Comparison of ENCODE assay signal across 8 cellular contexts in genomic region chr1:172826096-172826741, GRCh38.
DNase-seq lines count a peak whose midpoint lies in the region; ATAC-seq, FAIRE-seq and TF ChIP-seq lines count a peak whose summit lies in the region.

No MANE protein-coding gene starts in this region.

- H3K27ac ChIP-seq in CD8-positive, alpha-beta memory T cell (ENCODE audit: low read depth, low read length) = no peak overlapping the region
- H3K27ac ChIP-seq in HepG2 (ENCODE audit: extremely low read length, insufficient read depth, low read length) (no peak overlapping the region), testis (peak overlapping the region; percentile 9 to 41)

- intact Hi-C loops in HepG2 (cut with micrococcal nuclease; ENCODE audit: unreplicated experiment) = loop anchor here (1.0 to 10.0 kb wide), 2 partner anchors 179 to 376 kb away; no protein-coding TSS in a partner anchor
- intact Hi-C loops in testis (cut with DNase I; ENCODE audit: low total_unique reads) = loop anchor here (10.0 kb wide), 1 partner anchor 369 kb away; no protein-coding TSS in a partner anchor

- TF ChIP-seq CTCF in GM20000 (IDR thresholded peaks at IDR 0.05; ENCODE audit: extremely low read depth, missing control alignments) (no peak), HepG2 (CRISPR knock-in tag; IDR thresholded peaks at IDR 0.05) (peak; percentile 72), testis (IDR thresholded peaks at IDR 0.05) (peak; percentile 37 to 62 (median 50))

- no peaks in the 10 kb centered on the region for H3K36me3 ChIP-seq in CD8-positive, alpha-beta memory T cell (ENCODE audit: insufficient read depth, low read length)
- H3K36me3 ChIP-seq in HepG2 (replicated peaks in 1 of 2; ENCODE audit: control insufficient read depth in 1 of 2, insufficient read depth in 2 of 2, low read length in 2 of 2) = no peaks in the 10 kb centered on the region
- no peaks in the 10 kb centered on the region for H3K36me3 ChIP-seq in testis (ENCODE audit: low read depth, missing control alignments)

- no peaks in the 10 kb centered on the region for H3K9me3 Mint-ChIP-seq in CD8-positive, alpha-beta memory T cell

- peaks cover 25% of the 10 kb centered on the region for H3K4me1 ChIP-seq in CD8-positive, alpha-beta memory T cell (ENCODE audit: insufficient read depth, low read length)
- H3K4me1 ChIP-seq in HepG2 (ENCODE audit: insufficient read depth, low read length) (peaks cover 9% of the 10 kb centered on the region), testis (no peaks in the 10 kb centered on the region)

- no peak overlapping the region for H3K4me3 Mint-ChIP-seq in CD8-positive, alpha-beta memory T cell

- in situ Hi-C loops in HepG2 (cut with HindIII; ENCODE audit: extremely low pct_ligation_motif_present, low pct_unique_long_range_greater_than_20kb) = no loop called here

- no peaks in the 10 kb centered on the region for H3K4me1 Mint-ChIP-seq in CD8-positive, alpha-beta memory T cell

- 5% methylated on average over 10 of the region's 10 CpGs for WGBS in HepG2 (ENCODE audit: low lambda C conversion rate)
- WGBS in testis, 2 donors = 48 to 51% methylated on average over 10 of the region's 10 CpGs

- no peak for DNase-seq in CD8-positive, alpha-beta memory T cell
- peak; percentile 15 for DNase-seq in GM20000 (ENCODE audit: low spot score)
- DNase-seq in NOMO-1 treated with DMSO at 0.1 percent for 48 hours (lab: John Stamatoyannopoulos, UW; ENCODE audit: unreplicated experiment) = peak; percentile 33
- peak; percentile 7 for DNase-seq in cerebellum (ENCODE audit: low spot score)
- DNase-seq in HepG2 (ENCODE audit: low spot score) = peak; percentile 21
- DNase-seq in testis = peak; percentile 37
- DNase-seq in activated CD4-positive, alpha-beta T cell treated with anti-CD3 and anti-CD28 coated beads, Interleukin-2, amount 50 U/mL, for 4 hours = no peak

- no peak overlapping the region for H3K27ac Mint-ChIP-seq in CD8-positive, alpha-beta memory T cell

- H3K4me2 ChIP-seq in HepG2 (ENCODE audit: low read depth, low read length) = peak overlapping the region; percentile 54

- no peaks in the 10 kb centered on the region for H3K79me2 ChIP-seq in HepG2 (ENCODE audit: insufficient read depth, low read length)

- H4K20me1 ChIP-seq in HepG2 (ENCODE audit: insufficient read depth, low read length) = no peaks in the 10 kb centered on the region

- POLR2A ChIA-PET in CD8-positive, alpha-beta memory T cell (lab: Charles Lee) = no interaction called here
- POLR2A ChIA-PET in HepG2 (lab: Yijun Ruan, JAX) = interaction anchor here (1.9 kb wide), 1 partner anchor 376 kb away, joined by 6 read pairs; no protein-coding TSS in a partner anchor

- H3K4me3 ChIP-seq in CD8-positive, alpha-beta memory T cell (ENCODE audit: low read length) = peak overlapping the region; percentile 19
- H3K4me3 ChIP-seq in HepG2 (replicated peaks in 1 of 3; ENCODE audit: insufficient read depth in 1 of 3, low read depth in 2 of 3, low read length in 3 of 3) = peak overlapping the region in 2 of 3 experiments; percentile 14 to 46; a peak in 2 of 6 replicates
- no peak overlapping the region for H3K4me3 ChIP-seq in testis

- ATAC-seq in HepG2 (peak; percentile 73), HG02571 (IDR thresholded peaks at IDR 0.05; ENCODE audit: unreplicated experiment) (no peak)

- H2AFZ ChIP-seq in HepG2 (ENCODE audit: low read length) = no peak overlapping the region

- no peak for TF ChIP-seq POLR2A in HepG2 (IDR thresholded peaks at IDR 0.05; ENCODE audit: insufficient read depth in 1 of 2, low read depth in 2 of 2, low read length in 2 of 2)
- TF ChIP-seq POLR2A in testis (IDR thresholded peaks at IDR 0.05) = no peak

- H3K9me3 ChIP-seq in CD8-positive, alpha-beta memory T cell (ENCODE audit: low read length) = no peaks in the 10 kb centered on the region
- no peaks in the 10 kb centered on the region for H3K9me3 ChIP-seq in HepG2 (ENCODE audit: low read length)
- no peaks in the 10 kb centered on the region for H3K9me3 ChIP-seq in testis

- BruUV-seq in HepG2 (replicated peaks; lab: Mats Ljungman, UMichigan) = no TSS peak

- TF ChIP-seq EP300 in HepG2 (IDR thresholded peaks at IDR 0.05; ENCODE audit: low read depth in 2 of 2, low read length in 2 of 2) = no peak
- no peak for TF ChIP-seq EP300 in HepG2 (CRISPR knock-in tag; IDR thresholded peaks at IDR 0.05; ENCODE audit: borderline replicate concordance)

- peak; percentile 81 for FAIRE-seq in HepG2 (lab: Jason Lieb, UNC)

- no peaks in the 10 kb centered on the region for H3K27me3 Mint-ChIP-seq in CD8-positive, alpha-beta memory T cell

- peaks cover 0 to 2% (median 0%) of the 10 kb centered on the region in 3 donors for H3K36me3 Mint-ChIP-seq in CD8-positive, alpha-beta memory T cell

- H3K27me3 ChIP-seq in CD8-positive, alpha-beta memory T cell (ENCODE audit: insufficient read depth, low read length, poor library complexity, severe bottlenecking) = no peaks in the 10 kb centered on the region
- no peaks in the 10 kb centered on the region for H3K27me3 ChIP-seq in HepG2 (ENCODE audit: control insufficient read depth in 1 of 2, insufficient read depth in 2 of 2, low read length in 2 of 2)
- no peaks in the 10 kb centered on the region for H3K27me3 ChIP-seq in testis

- TF ChIP-seq RAD21 in HepG2 (CRISPR knock-in tag; IDR thresholded peaks at IDR 0.05) = peak; percentile 52; the same call in 1 of the 2 replicates

- no peak overlapping the region for H3K9ac ChIP-seq in HepG2 (ENCODE audit: insufficient read depth, low read depth, low read length)

- CTCF ChIA-PET in CD8-positive, alpha-beta memory T cell (lab: Charles Lee) = interaction anchor here (0.7 to 5.2 kb wide), 15 partner anchors 9 to 603 kb away, joined by 3 to 56 read pairs (median 4); partner anchors contain the start of gene TNFSF4
- CTCF ChIA-PET in HepG2 (lab: Yijun Ruan, JAX; ENCODE audit: low intra/inter-chr PET ratio, low total read pairs) = interaction anchor here (1.7 kb wide), 1 partner anchor 376 kb away, joined by 13 read pairs; no protein-coding TSS in a partner anchor

TF ChIP-seq in HepG2, 621 proteins besides CTCF, POLR2A, EP300 and RAD21:
- peak; percentile 86 for TF ChIP-seq STAG1 (CRISPR knock-in tag; IDR thresholded peaks at IDR 0.05)
- TF ChIP-seq ZBTB43 (CRISPR knock-in tag; conservative IDR thresholded peaks at IDR 0.05) = no peak
- TF ChIP-seq ZNF513 (CRISPR knock-in tag; conservative IDR thresholded peaks at IDR 0.05) = no peak
- TF ChIP-seq GLMP (CRISPR knock-in tag; IDR thresholded peaks at IDR 0.05; ENCODE audit: borderline replicate concordance) = no peak
- peak; percentile 71 for TF ChIP-seq SMC3 (IDR thresholded peaks at IDR 0.05; ENCODE audit: low read length)
- TF ChIP-seq ELF3 (CRISPR knock-in tag; IDR thresholded peaks at IDR 0.05) = peak; percentile 82
- peak; percentile 65 for TF ChIP-seq CEBPB (IDR thresholded peaks at IDR 0.05; ENCODE audit: borderline replicate concordance, low read depth, low read length)
- no peak for TF ChIP-seq MAX (IDR thresholded peaks at IDR 0.05)
- TF ChIP-seq ZBTB44 (CRISPR knock-in tag; IDR thresholded peaks at IDR 0.05) = no peak

Comparison
In these comparisons a context has a peak if more than half of its experiments do, and no peak if none do; other contexts are left out.
1. DNase-seq: peak in GM20000 (single experiment), NOMO-1 treated with DMSO at 0.1 percent for 48 hours (single experiment), cerebellum (single experiment), HepG2 (single experiment) and testis (single experiment); none in CD8-positive, alpha-beta memory T cell (0 of 5) and activated CD4-positive, alpha-beta T cell treated with anti-CD3 and anti-CD28 coated beads, Interleukin-2, amount 50 U/mL, for 4 hours (0 of 2).
2. H3K27ac ChIP-seq: peak in testis (2 of 2); none in CD8-positive, alpha-beta memory T cell (single experiment) and HepG2 (single experiment).
3. H3K4me3 ChIP-seq: peak in CD8-positive, alpha-beta memory T cell (single experiment) and HepG2 (2 of 3); none in testis (0 of 2).